ENCODE assay signal across 9 cellular contexts in genomic region chr14:92586001-92586947, GRCh38.
DNase-seq lines count a peak whose midpoint lies in the region; ATAC-seq and TF ChIP-seq lines count a peak whose summit lies in the region.
"Had no signal": no experiment of that assay in that cellular context is flagged by ENCODE, and none has a peak within 500 bp of the region (broad histone marks: within the 10 kb centered on the region; RNA-seq: fewer than 3 reads in every experiment).

No MANE protein-coding gene starts in this region.

- intact Hi-C loops in activated CD4-positive, alpha-beta T cell treated with anti-CD3 and anti-CD28 coated beads for 36 hours (cut with DNase I, micrococcal nuclease), result loop anchor here (1.0 to 5.0 kb wide), 7 partner anchors 23 to 95 kb away; no protein-coding TSS in a partner anchor

- peak; percentile 43 for DNase-seq in activated CD4-positive, alpha-beta T cell treated with anti-CD3 and anti-CD28 coated beads for 36 hours
- no peak for DNase-seq in activated CD4-positive, alpha-beta T cell treated with anti-CD3 and anti-CD28 coated beads for 48 hours
- DNase-seq in NCI-H226, result peak; percentile 84
- no peak for DNase-seq in OCI-M2 (lab: John Stamatoyannopoulos, UW; ENCODE audit: unreplicated experiment)
- DNase-seq in Ammon's horn (ENCODE audit: low spot score), result no peak

- H3K9me3 ChIP-seq in muscle layer of colon (ENCODE audit: low read length), result no peaks in the 10 kb centered on the region

- H3K36me3 Mint-ChIP-seq in activated CD4-positive, alpha-beta T cell treated with anti-CD3 and anti-CD28 coated beads for 36 hours (ENCODE audit: low read depth), result peaks cover 16% of the 10 kb centered on the region
- H3K36me3 Mint-ChIP-seq in brain, result peaks cover 6% of the 10 kb centered on the region

- H3K9me3 Mint-ChIP-seq in activated CD4-positive, alpha-beta T cell treated with anti-CD3 and anti-CD28 coated beads for 36 hours (ENCODE audit: low read depth), result peaks cover 6% of the 10 kb centered on the region
- H3K9me3 Mint-ChIP-seq in brain, result peaks cover 6 to 7% (median 6%) of the 10 kb centered on the region in 5 experiments

- peaks cover 2% of the 10 kb centered on the region for H3K27me3 Mint-ChIP-seq in activated CD4-positive, alpha-beta T cell treated with anti-CD3 and anti-CD28 coated beads for 36 hours
- peaks cover 5% of the 10 kb centered on the region for H3K27me3 Mint-ChIP-seq in brain

- H3K4me3 Mint-ChIP-seq in activated CD4-positive, alpha-beta T cell treated with anti-CD3 and anti-CD28 coated beads for 36 hours, result no peak overlapping the region
- H3K4me3 Mint-ChIP-seq in brain, result no peak overlapping the region

- H3K9ac ChIP-seq in muscle layer of colon (ENCODE audit: low read length), result no peak overlapping the region

- peak overlapping the region; percentile 68 for H3K27ac Mint-ChIP-seq in activated CD4-positive, alpha-beta T cell treated with anti-CD3 and anti-CD28 coated beads for 36 hours
- H3K27ac Mint-ChIP-seq in brain, result peak overlapping the region in 4 of 5 experiments; percentile 24 to 62 (median 50)

- H3K27me3 ChIP-seq in muscle layer of colon (ENCODE audit: control insufficient read depth in 1 of 2, insufficient read depth in 2 of 2, low read length in 2 of 2), result no peaks in the 10 kb centered on the region

- no peak for TF ChIP-seq CTCF in brain (conservative IDR thresholded peaks at IDR 0.05)

- POLR2A ChIA-PET in activated CD4-positive, alpha-beta T cell treated with anti-CD3 and anti-CD28 coated beads for 36 hours (lab: Charles Lee), result interaction anchor here (0.6 to 1.4 kb wide), 5 partner anchors 9 to 1756 kb away, joined by 3 to 5 read pairs (median 4); no protein-coding TSS in a partner anchor

- peaks cover 36% of the 10 kb centered on the region for H3K4me1 ChIP-seq in muscle layer of colon (ENCODE audit: insufficient read depth, low read length)
- H3K4me1 ChIP-seq: A549 had no signal

- peaks cover 85% of the 10 kb centered on the region for H3K4me1 Mint-ChIP-seq in activated CD4-positive, alpha-beta T cell treated with anti-CD3 and anti-CD28 coated beads for 36 hours
- H3K4me1 Mint-ChIP-seq in brain, result no peaks in the 10 kb centered on the region

- peak overlapping the region; percentile 57 for H3K27ac ChIP-seq in muscle layer of colon (ENCODE audit: low read depth, low read length)
- H3K27ac ChIP-seq: A549 had no signal

- ATAC-seq in activated CD4-positive, alpha-beta T cell treated with anti-CD3 and anti-CD28 coated beads for 36 hours, result peak; percentile 79
- no peak for ATAC-seq in HG03039 (IDR thresholded peaks at IDR 0.05; ENCODE audit: unreplicated experiment)

- H3K36me3 ChIP-seq in muscle layer of colon (ENCODE audit: insufficient read depth, low read length), result no peaks in the 10 kb centered on the region

- CTCF ChIA-PET in activated CD4-positive, alpha-beta T cell treated with anti-CD3 and anti-CD28 coated beads for 36 hours (lab: Charles Lee), result interaction anchor here (0.6 to 2.0 kb wide), 11 partner anchors 8 to 1467 kb away, joined by 3 to 7 read pairs (median 3); no protein-coding TSS in a partner anchor

- no peak overlapping the region for H3K4me3 ChIP-seq in muscle layer of colon (ENCODE audit: low read depth in 1 of 2, low read length in 2 of 2)
- H3K4me3 ChIP-seq: A549 had no signal

Comparison
In these comparisons a context has a peak if more than half of its experiments do, and no peak if none do; other contexts are left out.
1. DNase-seq: peak in activated CD4-positive, alpha-beta T cell treated with anti-CD3 and anti-CD28 coated beads for 36 hours (single experiment) and NCI-H226 (single experiment); none in activated CD4-positive, alpha-beta T cell treated with anti-CD3 and anti-CD28 coated beads for 48 hours (single experiment), OCI-M2 (single experiment) and Ammon's horn (single experiment).